ENCODE assay signal across 18 cellular contexts in genomic region chr4:146437778-146438177, GRCh38.
DNase-seq lines count a peak whose midpoint lies in the region; ATAC-seq and TF ChIP-seq lines count a peak whose summit lies in the region.
"Had no signal": no experiment of that assay in that cellular context is flagged by ENCODE, and none has a peak within 500 bp of the region (broad histone marks: within the 10 kb centered on the region; RNA-seq: fewer than 3 reads in every experiment).

No MANE protein-coding gene starts in this region.

- H3K9me3 Mint-ChIP-seq in chondrocyte (ENCODE audit: low read depth), result no peaks in the 10 kb centered on the region
- H3K9me3 Mint-ChIP-seq: CD8-positive, alpha-beta memory T cell had no signal

- peaks cover 3% of the 10 kb centered on the region for H3K36me3 ChIP-seq in A673 (ENCODE audit: insufficient read depth, low read length, poor library complexity, severe bottlenecking)
- no peaks in the 10 kb centered on the region for H3K36me3 ChIP-seq in HEK293 (ENCODE audit: control insufficient read depth in 2 of 2, insufficient read depth in 1 of 2, low read length in 2 of 2)
- no peaks in the 10 kb centered on the region for H3K36me3 ChIP-seq in PC-3 (ENCODE audit: low read depth, low read length)
- no peaks in the 10 kb centered on the region for H3K36me3 ChIP-seq in suprapubic skin

- CTCF ChIA-PET in A673 (lab: Charles Lee), result no interaction called here
- CTCF ChIA-PET in HEK293 (lab: Yijun Ruan, JAX), result no interaction called here
- CTCF ChIA-PET in PC-3 (lab: Charles Lee), result no interaction called here

- no peak overlapping the region for H3K4me2 ChIP-seq in PC-3 (ENCODE audit: low read length)

- no peak overlapping the region for H2AFZ ChIP-seq in PC-3 (ENCODE audit: low read length)

- H3K27ac ChIP-seq in A673 (ENCODE audit: low read depth, low read length, poor library complexity, severe bottlenecking), result peak overlapping the region; percentile 76
- no peak overlapping the region for H3K27ac ChIP-seq in HEK293 (ENCODE audit: extremely low read depth, low read depth, low read length)
- H3K27ac ChIP-seq in PC-3 (ENCODE audit: low read length), result no peak overlapping the region
- no peak overlapping the region for H3K27ac ChIP-seq in suprapubic skin
- H3K27ac ChIP-seq: C4-2B had no signal

- H3K4me3 ChIP-seq in A673 (ENCODE audit: low read depth, low read length, poor library complexity, severe bottlenecking), result no peak overlapping the region
- H3K4me3 ChIP-seq in HEK293 (ENCODE audit: low read depth, low read length), result no peak overlapping the region
- no peak overlapping the region for H3K4me3 ChIP-seq in PC-3 (ENCODE audit: low read length)
- no peak overlapping the region for H3K4me3 ChIP-seq in suprapubic skin

- no peaks in the 10 kb centered on the region for H4K20me1 ChIP-seq in PC-3 (ENCODE audit: low read length)

- H3K27me3 Mint-ChIP-seq in chondrocyte (ENCODE audit: low read depth), result no peaks in the 10 kb centered on the region
- H3K27me3 Mint-ChIP-seq: CD8-positive, alpha-beta memory T cell had no signal

- BruUV-seq in A673 (replicated peaks; lab: Mats Ljungman, UMichigan), result no TSS peak
- no TSS peak for BruUV-seq in PC-3 (replicated peaks; lab: Mats Ljungman, UMichigan)

- 51% methylated on average over 2 of the region's 2 CpGs for WGBS in suprapubic skin

- no peaks in the 10 kb centered on the region for H3K27me3 ChIP-seq in A673 (replicated peaks; ENCODE audit: insufficient read depth, low read depth, low read length, poor library complexity)
- no peaks in the 10 kb centered on the region for H3K27me3 ChIP-seq in PC-3 (ENCODE audit: low read length)
- no peaks in the 10 kb centered on the region for H3K27me3 ChIP-seq in suprapubic skin

- H3K4me3 Mint-ChIP-seq in chondrocyte (ENCODE audit: unreplicated experiment), result no peak overlapping the region
- H3K4me3 Mint-ChIP-seq: CD8-positive, alpha-beta memory T cell had no signal

- H3K36me3 Mint-ChIP-seq in chondrocyte (ENCODE audit: low read depth), result no peaks in the 10 kb centered on the region

- no peaks in the 10 kb centered on the region for H3K9me2 ChIP-seq in PC-3 (replicated peaks; ENCODE audit: low read length)

- POLR2A ChIA-PET in A673 (lab: Charles Lee; ENCODE audit: low non-redundant PET) (interaction anchor here (0.6 kb wide), 1 partner anchor 50 kb away, joined by 5 read pairs; no protein-coding TSS in a partner anchor), HEK293 (lab: Yijun Ruan, JAX) (no interaction called here), PC-3 (lab: Charles Lee; ENCODE audit: unreplicated experiment) (no interaction called here)

- ATAC-seq in PC-3, result no peak

- no peak for TF ChIP-seq EP300 in suprapubic skin (IDR thresholded peaks at IDR 0.05)

- H3K9me3 ChIP-seq in A673 (ENCODE audit: low read depth, low read length, poor library complexity, severe bottlenecking), result no peaks in the 10 kb centered on the region
- no peaks in the 10 kb centered on the region for H3K9me3 ChIP-seq in HEK293 (ENCODE audit: control insufficient read depth, insufficient read depth, low read depth, low read length)
- no peaks in the 10 kb centered on the region for H3K9me3 ChIP-seq in PC-3 (ENCODE audit: low read length)
- H3K9me3 ChIP-seq in suprapubic skin, result no peaks in the 10 kb centered on the region

- peak overlapping the region; percentile 50 for H3K27ac Mint-ChIP-seq in chondrocyte (ENCODE audit: unreplicated experiment)
- H3K27ac Mint-ChIP-seq: CD8-positive, alpha-beta memory T cell had no signal

- no peak for TF ChIP-seq POLR2A in suprapubic skin (IDR thresholded peaks at IDR 0.05)

- no peaks in the 10 kb centered on the region for H3F3A ChIP-seq in PC-3 (ENCODE audit: low read length, unreplicated experiment)

- DNase-seq in A673 (ENCODE audit: low spot score) (no peak), chondrocyte (ENCODE audit: low spot score) (no peak), lung microvascular endothelial cell (ENCODE audit: low read depth in 2 of 2) (peak; percentile 17 to 64), NCI-H146 (lab: John Stamatoyannopoulos, UW) (no peak), OCI-M2 (lab: John Stamatoyannopoulos, UW; ENCODE audit: unreplicated experiment) (no peak), PC-3 (no peak), suprapubic skin (ENCODE audit: low spot score in 2 of 2) (no peak)
- DNase-seq: Calu3; CD8-positive, alpha-beta memory T cell; DMS153; KG1; NCI-H1105; NCI-H2081; NCI-H2171 treated with DMSO at 0.1 percent for 48 hours; NCI-H526; Right ventricle myocardium superior had no signal

- H3K79me2 ChIP-seq in PC-3 (ENCODE audit: low read length), result no peaks in the 10 kb centered on the region

- peaks cover 49% of the 10 kb centered on the region for H3K4me1 Mint-ChIP-seq in chondrocyte (ENCODE audit: low read depth)
- H3K4me1 Mint-ChIP-seq: CD8-positive, alpha-beta memory T cell had no signal

- no peak overlapping the region for H3K9ac ChIP-seq in PC-3 (ENCODE audit: low read length)

- intact Hi-C loops in A673 (cut with micrococcal nuclease; ENCODE audit: unreplicated experiment), result no loop called here
- intact Hi-C loops in PC-3 (cut with micrococcal nuclease), result no loop called here

- TF ChIP-seq CTCF in A673 (conservative IDR thresholded peaks at IDR 0.05; ENCODE audit: low read depth, low read length), result no peak
- TF ChIP-seq CTCF in HEK293 (tag by site-specific recombination; IDR thresholded peaks at IDR 0.05), result no peak
- no peak for TF ChIP-seq CTCF in chondrocyte (IDR thresholded peaks at IDR 0.05)
- no peak for TF ChIP-seq CTCF in PC-3 (conservative IDR thresholded peaks at IDR 0.05; ENCODE audit: low read depth, low read length)
- no peak for TF ChIP-seq CTCF in suprapubic skin (IDR thresholded peaks at IDR 0.05)

- H3K4me1 ChIP-seq in A673 (ENCODE audit: insufficient read depth, low read length, poor library complexity, severe bottlenecking) (peaks cover 64% of the 10 kb centered on the region), HEK293 (ENCODE audit: control insufficient read depth, insufficient read depth, low read length) (0 out of 2 replicates have a peak, but pooled peaks cover 3% of the 10 kb centered on the region), PC-3 (ENCODE audit: insufficient read depth, low read length) (peaks cover 6% of the 10 kb centered on the region), suprapubic skin (no peaks in the 10 kb centered on the region)

TF ChIP-seq in HEK293, 187 proteins besides CTCF, POLR2A, EP300 and RAD21:
- TF ChIP-seq ZNF341 (tag by site-specific recombination; IDR thresholded peaks at IDR 0.05; ENCODE audit: low read depth), result no peak
- TF ChIP-seq, protein P1, sequence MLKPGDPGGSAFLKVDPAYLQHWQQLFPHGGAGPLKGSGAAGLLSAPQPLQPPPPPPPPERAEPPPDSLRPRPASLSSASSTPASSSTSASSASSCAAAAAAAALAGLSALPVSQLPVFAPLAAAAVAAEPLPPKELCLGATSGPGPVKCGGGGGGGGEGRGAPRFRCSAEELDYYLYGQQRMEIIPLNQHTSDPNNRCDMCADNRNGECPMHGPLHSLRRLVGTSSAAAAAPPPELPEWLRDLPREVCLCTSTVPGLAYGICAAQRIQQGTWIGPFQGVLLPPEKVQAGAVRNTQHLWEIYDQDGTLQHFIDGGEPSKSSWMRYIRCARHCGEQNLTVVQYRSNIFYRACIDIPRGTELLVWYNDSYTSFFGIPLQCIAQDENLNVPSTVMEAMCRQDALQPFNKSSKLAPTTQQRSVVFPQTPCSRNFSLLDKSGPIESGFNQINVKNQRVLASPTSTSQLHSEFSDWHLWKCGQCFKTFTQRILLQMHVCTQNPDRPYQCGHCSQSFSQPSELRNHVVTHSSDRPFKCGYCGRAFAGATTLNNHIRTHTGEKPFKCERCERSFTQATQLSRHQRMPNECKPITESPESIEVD (tag by site-specific recombination; IDR thresholded peaks at IDR 0.05), result peak; percentile 60
- TF ChIP-seq ZNF677 (tag by site-specific recombination; IDR thresholded peaks at IDR 0.05), result no peak
TF ChIP-seq in HEK293: peak in this region for 1.

Comparison
In these comparisons a context has a peak if more than half of its experiments do, and no peak if none do; other contexts are left out.
1. DNase-seq: peak in lung microvascular endothelial cell (2 of 2); none in A673 (single experiment), chondrocyte (single experiment), NCI-H146 (single experiment), OCI-M2 (single experiment), PC-3 (single experiment) and suprapubic skin (0 of 2).